In the genomic region with DNA sequence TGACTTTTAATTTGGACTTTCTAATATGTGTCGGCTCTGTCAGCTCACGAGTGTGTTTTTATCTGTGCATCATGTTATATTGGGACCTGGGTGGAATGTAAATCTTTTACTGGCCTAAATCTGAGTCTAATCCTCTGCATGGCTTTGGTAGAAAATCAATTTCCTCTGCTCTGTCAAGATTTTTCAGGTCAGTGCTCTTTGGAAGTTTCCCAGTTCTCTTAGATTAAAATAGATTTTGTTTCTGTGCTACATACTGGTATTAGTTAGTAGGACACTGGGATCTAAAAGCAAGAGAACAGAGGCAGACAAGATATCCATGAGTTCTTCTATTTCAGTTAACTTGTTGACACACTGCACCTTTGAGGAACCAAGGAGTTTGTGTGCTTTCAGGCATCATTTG, we compare ENCODE assay signal across 27 cellular contexts.
"Had no signal": no experiment of that assay in that cellular context is flagged by ENCODE, and none has a peak within 500 bp of the region (broad histone marks: within the 10 kb centered on the region; RNA-seq: fewer than 3 reads in every experiment).

No MANE protein-coding gene starts in this region.

- H3K4me2 ChIP-seq: hepatocyte had no signal

- H3K27me3 ChIP-seq: colonic mucosa, esophagus muscularis mucosa, foreskin keratinocyte, gastroesophageal sphincter, hepatocyte had no signal

- H3K4me3 Mint-ChIP-seq: dendritic cell treated with granulocyte-macrophage colony-stimulating factor and Interleukin-4, amounts not matched to agents 40 ng/mL and 50 ng/mL, for 4 days; effector memory CD8-positive, alpha-beta T cell; endodermal cell; immature natural killer cell; mesothelial cell of epicardium; naive B cell had no signal

- H3K4me3 ChIP-seq: colonic mucosa, esophagus muscularis mucosa, gastroesophageal sphincter, heart left ventricle, hepatocyte, left lung, lower lobe of right lung, mucosa of descending colon had no signal

- H3K27ac Mint-ChIP-seq: dendritic cell treated with granulocyte-macrophage colony-stimulating factor and Interleukin-4, amounts not matched to agents 40 ng/mL and 50 ng/mL, for 4 days; effector memory CD8-positive, alpha-beta T cell; endodermal cell; immature natural killer cell; mesothelial cell of epicardium had no signal

- H3K79me2 ChIP-seq: hepatocyte had no signal

- H3K4me1 Mint-ChIP-seq: endodermal cell, immature natural killer cell, mesothelial cell of epicardium, naive B cell had no signal

- H3K27me3 Mint-ChIP-seq: dendritic cell treated with granulocyte-macrophage colony-stimulating factor and Interleukin-4, amounts not matched to agents 40 ng/mL and 50 ng/mL, for 4 days; effector memory CD8-positive, alpha-beta T cell had no signal

- DNase-seq: colonic mucosa; cortex of kidney; effector CD8-positive, alpha-beta T cell; effector memory CD8-positive, alpha-beta T cell; endodermal cell; foreskin keratinocyte; heart left ventricle; hypothalamus; immature natural killer cell; islet precursor cell; kidney; kidney glomerular epithelial cell; left colon; left lung; left ventricle myocardium superior; lower lobe of right lung; mesenchymal stem cell; mucosa of descending colon; naive B cell had no signal

- FAIRE-seq: endometrium, endothelial cell of umbilical vein, frontal cortex, kidney had no signal

- H3K9me3 Mint-ChIP-seq: dendritic cell treated with granulocyte-macrophage colony-stimulating factor and Interleukin-4, amounts not matched to agents 40 ng/mL and 50 ng/mL, for 4 days; effector memory CD8-positive, alpha-beta T cell; immature natural killer cell had no signal

- H3K36me3 Mint-ChIP-seq: immature natural killer cell had no signal

- H3K9me3 ChIP-seq: colonic mucosa, gastroesophageal sphincter, left lung, lower lobe of right lung, mucosa of descending colon had no signal

- H3K27ac ChIP-seq: colonic mucosa, esophagus muscularis mucosa, foreskin keratinocyte, gastroesophageal sphincter, heart left ventricle, hepatocyte, left lung, lower lobe of right lung had no signal

- H3K36me3 ChIP-seq: colonic mucosa, esophagus muscularis mucosa, gastroesophageal sphincter, heart left ventricle, left lung, lower lobe of right lung had no signal

- H3K4me1 ChIP-seq: colonic mucosa, foreskin keratinocyte, heart left ventricle, left lung, lower lobe of right lung had no signal

- H2AFZ ChIP-seq: hepatocyte had no signal
